In genomic region chr5:27172708-27173107, GRCh38 we compare ENCODE assay signal across 16 cellular contexts.
"Had no signal": no experiment of that assay in that cellular context is flagged by ENCODE, and none has a peak within 500 bp of the region (broad histone marks: within the 10 kb centered on the region; RNA-seq: fewer than 3 reads in every experiment).

No MANE protein-coding gene starts in this region.

- H3K36me3 ChIP-seq: cardiac muscle cell, tibial nerve, vagina had no signal

- H3K4me3 ChIP-seq: cardiac muscle cell, tibial nerve, vagina had no signal

- ATAC-seq: activated CD8-positive, alpha-beta memory T cell treated with anti-CD3 and anti-CD28 coated beads, Interleukin-2, amount 10 ng/mL, durations not matched to agents 7 days and 5 days; left lobe of liver had no signal

- H3K27me3 ChIP-seq: cardiac muscle cell, tibial nerve, vagina had no signal

- H3K9me3 ChIP-seq: tibial nerve, vagina had no signal

- H3K4me1 ChIP-seq: tibial nerve, vagina had no signal

- H3K27ac ChIP-seq: cardiac muscle cell, tibial nerve, vagina had no signal

- DNase-seq: activated CD4-positive, alpha-beta memory T cell treated with anti-CD3 and anti-CD28 coated beads, Interleukin-2, amount 10 ng/mL, durations not matched to agents 7 days and 5 days; activated CD4-positive, alpha-beta T cell treated with anti-CD3 and anti-CD28 coated beads for 48 hours; activated CD4-positive, CD25-positive, alpha-beta regulatory T cell; activated CD8-positive, alpha-beta memory T cell treated with anti-CD3 and anti-CD28 coated beads, Interleukin-2, amount 10 ng/mL, durations not matched to agents 7 days and 5 days; dermis blood vessel endothelial cell; effector memory CD4-positive, alpha-beta T cell; foreskin melanocyte; glutamatergic neuron; hypothalamus; kidney; retina; T-helper 9 cell had no signal
